Comparison of ENCODE assay signal across 19 cellular contexts in genomic region chr2:116696223-116696622, GRCh38.
DNase-seq lines count a peak whose midpoint lies in the region; ATAC-seq and TF ChIP-seq lines count a peak whose summit lies in the region.
"Had no signal": no experiment of that assay in that cellular context is flagged by ENCODE, and none has a peak within 500 bp of the region (broad histone marks: within the 10 kb centered on the region; RNA-seq: fewer than 3 reads in every experiment).

No MANE protein-coding gene starts in this region.

- no peak for ATAC-seq in Panc1
- ATAC-seq in HG02798 (IDR thresholded peaks at IDR 0.05; ENCODE audit: poor library complexity, unreplicated experiment), result no peak
- no peak for ATAC-seq in aorta (ENCODE audit: low FRiP score)
- ATAC-seq: activated CD8-positive, alpha-beta memory T cell treated with anti-CD3 and anti-CD28 coated beads, Interleukin-2, amount 10 ng/mL, durations not matched to agents 7 days and 5 days; K562 had no signal

- no peaks in the 10 kb centered on the region for H3K27me3 ChIP-seq in Panc1 (ENCODE audit: control insufficient read depth, insufficient read depth, low read length)
- no peaks in the 10 kb centered on the region for H3K27me3 ChIP-seq in aorta (ENCODE audit: control insufficient read depth in 1 of 2, insufficient read depth in 2 of 2, low read length in 1 of 2)
- H3K27me3 ChIP-seq: BLaER1, brain microvascular endothelial cell, neutrophil, spleen had no signal

- BruUV-seq in Panc1 (replicated peaks; lab: Mats Ljungman, UMichigan), result no TSS peak

- H3K4me1 ChIP-seq in Panc1 (ENCODE audit: control insufficient read depth, insufficient read depth, low read length) (no peaks in the 10 kb centered on the region), aorta (ENCODE audit: control insufficient read depth in 1 of 2, insufficient read depth in 2 of 2, low read length in 2 of 2) (no peaks in the 10 kb centered on the region)
- H3K4me1 ChIP-seq: BLaER1, spleen had no signal

- intact Hi-C loops in Panc1 (cut with micrococcal nuclease; ENCODE audit: unreplicated experiment), result no loop called here
- intact Hi-C loops in aorta (cut with DNase I), result no loop called here

- POLR2A ChIA-PET in Panc1 (lab: Charles Lee), result no interaction called here

- in situ Hi-C loops in Panc1 (cut with HindIII; ENCODE audit: low pct_unique_long_range_greater_than_20kb, low sequenced_read_pairs), result no loop called here

- DNase-seq in NCI-H526 (lab: John Stamatoyannopoulos, UW) (peak; percentile 4 to 29), NCI-H526 treated with DMSO at 0.1 percent for 48 hours (lab: John Stamatoyannopoulos, UW) (no peak), NCI-H2081 treated with DMSO at 0.1 percent for 48 hours (lab: John Stamatoyannopoulos, UW) (peak; percentile 54), Panc1 (ENCODE audit: low read depth, low spot score) (no peak), retina (peak; percentile 25), NCI-H146 (lab: John Stamatoyannopoulos, UW) (no peak), aorta (no peak)
- DNase-seq: activated CD8-positive, alpha-beta memory T cell treated with anti-CD3 and anti-CD28 coated beads, Interleukin-2, amount 10 ng/mL, durations not matched to agents 7 days and 5 days; activated naive CD8-positive, alpha-beta T cell treated with anti-CD3 and anti-CD28 coated beads for 36 hours; brain microvascular endothelial cell; cortex of kidney; NCI-H1048; spleen; stimulated activated CD8-positive, alpha-beta memory T cell treated with anti-CD3 and anti-CD28 coated beads, Interleukin-4, amount 100 ng/mL, for 48 hours had no signal

- peak; percentile 9; the same call in 1 of the 2 replicates for TF ChIP-seq CTCF in Panc1 (IDR thresholded peaks at IDR 0.05)

- H3K27ac ChIP-seq in Panc1 (ENCODE audit: low read length), result no peak overlapping the region
- no peak overlapping the region for H3K27ac ChIP-seq in aorta (ENCODE audit: low read depth in 1 of 2, low read length in 2 of 2)
- H3K27ac ChIP-seq: BLaER1, brain microvascular endothelial cell, neutrophil, spleen had no signal

- CTCF ChIA-PET in Panc1 (lab: Charles Lee), result no interaction called here

- H3K4me3 ChIP-seq in Panc1 (ENCODE audit: low read depth in 2 of 2, low read length in 2 of 2) (no peak overlapping the region), aorta (ENCODE audit: low read length in 2 of 2) (no peak overlapping the region)
- H3K4me3 ChIP-seq: BLaER1, K562, lung, spleen had no signal

- H3K9me3 ChIP-seq in Panc1 (ENCODE audit: control insufficient read depth, insufficient read depth, low read depth, low read length) (no peaks in the 10 kb centered on the region), aorta (ENCODE audit: control insufficient read depth, low read length) (no peaks in the 10 kb centered on the region)
- H3K9me3 ChIP-seq: BLaER1, neutrophil, spleen had no signal

- 58 to 65% methylated on average over 4 of the region's 4 CpGs for WGBS in aorta, 2 donors

- H3K36me3 ChIP-seq in Panc1 (ENCODE audit: control insufficient read depth, insufficient read depth, low read length) (no peaks in the 10 kb centered on the region), aorta (ENCODE audit: control insufficient read depth in 1 of 2, insufficient read depth in 2 of 2, low read length in 1 of 2) (no peaks in the 10 kb centered on the region)
- H3K36me3 ChIP-seq: BLaER1, brain microvascular endothelial cell, neutrophil, spleen had no signal

Comparison
In these comparisons a context has a peak if more than half of its experiments do, and no peak if none do; other contexts are left out.
1. DNase-seq: peak in NCI-H526 (2 of 2), NCI-H2081 treated with DMSO at 0.1 percent for 48 hours (single experiment) and retina (single experiment); none in NCI-H526 treated with DMSO at 0.1 percent for 48 hours (single experiment), Panc1 (single experiment), NCI-H146 (single experiment) and aorta (0 of 2).